In genomic region chr15:53384417-53384816, GRCh38 we compare ENCODE assay signal across 1 cellular context.
TF ChIP-seq lines count a peak whose summit lies in the region.

No MANE protein-coding gene starts in this region.

TF ChIP-seq in GM23338, 12 proteins besides CTCF, POLR2A, EP300 and RAD21 (continued from another document):
- no peak for TF ChIP-seq REST (IDR thresholded peaks at IDR 0.05; ENCODE audit: unreplicated experiment)
- no peak for TF ChIP-seq EZH2 (IDR thresholded peaks at IDR 0.05; ENCODE audit: low read depth, unreplicated experiment)
- no peak for TF ChIP-seq NANOG (IDR thresholded peaks at IDR 0.05; ENCODE audit: borderline replicate concordance)
- TF ChIP-seq STAT1 (IDR thresholded peaks at IDR 0.05; ENCODE audit: unreplicated experiment): no peak
- TF ChIP-seq ZNF114 (CRISPR knock-in tag; IDR thresholded peaks at IDR 0.05): no peak
- no peak for TF ChIP-seq POLR2AphosphoS5 (IDR thresholded peaks at IDR 0.05; ENCODE audit: low read depth)
- no peak for TF ChIP-seq EZH2phosphoT487 (IDR thresholded peaks at IDR 0.05; ENCODE audit: unreplicated experiment)
